1 cellular context compared by ENCODE assay signal in the genomic region with DNA sequence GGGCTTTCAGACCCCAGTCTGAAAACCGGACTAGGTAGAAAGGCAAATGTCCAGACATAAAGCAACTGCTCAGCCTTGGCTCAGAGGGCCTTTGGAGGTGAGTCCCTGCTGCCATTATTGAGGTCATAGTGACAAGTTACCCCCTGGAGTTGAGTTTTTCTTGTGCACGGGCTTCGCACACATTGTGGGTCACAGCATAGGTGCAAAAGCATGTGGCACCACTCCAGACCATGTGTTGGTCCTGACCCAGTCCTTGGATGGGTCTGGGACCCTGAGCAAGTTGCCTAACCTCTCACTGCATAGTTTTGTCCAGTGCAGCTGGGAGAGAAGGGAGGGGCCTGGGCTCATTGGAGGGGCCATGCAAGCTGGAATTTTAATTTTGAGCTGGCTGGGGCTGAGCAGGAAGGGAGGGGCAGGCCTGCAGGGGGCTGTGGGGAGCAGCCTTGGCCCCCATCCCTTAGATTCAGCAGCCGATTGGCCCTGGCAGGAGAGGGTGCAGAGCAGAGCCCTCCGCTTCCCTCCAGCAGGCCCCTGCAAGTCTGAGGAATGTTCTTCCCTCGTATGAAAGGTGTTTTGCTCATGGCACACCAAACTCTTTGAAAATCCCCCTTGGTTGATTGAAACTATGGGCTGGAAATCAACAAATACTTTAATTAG.
TF ChIP-seq lines count a peak whose summit lies in the region.

No MANE protein-coding gene starts in this region.

TF ChIP-seq in SK-N-SH, 30 proteins besides CTCF, POLR2A, EP300 and RAD21 (continued from another document):
- TF ChIP-seq, protein P1, sequence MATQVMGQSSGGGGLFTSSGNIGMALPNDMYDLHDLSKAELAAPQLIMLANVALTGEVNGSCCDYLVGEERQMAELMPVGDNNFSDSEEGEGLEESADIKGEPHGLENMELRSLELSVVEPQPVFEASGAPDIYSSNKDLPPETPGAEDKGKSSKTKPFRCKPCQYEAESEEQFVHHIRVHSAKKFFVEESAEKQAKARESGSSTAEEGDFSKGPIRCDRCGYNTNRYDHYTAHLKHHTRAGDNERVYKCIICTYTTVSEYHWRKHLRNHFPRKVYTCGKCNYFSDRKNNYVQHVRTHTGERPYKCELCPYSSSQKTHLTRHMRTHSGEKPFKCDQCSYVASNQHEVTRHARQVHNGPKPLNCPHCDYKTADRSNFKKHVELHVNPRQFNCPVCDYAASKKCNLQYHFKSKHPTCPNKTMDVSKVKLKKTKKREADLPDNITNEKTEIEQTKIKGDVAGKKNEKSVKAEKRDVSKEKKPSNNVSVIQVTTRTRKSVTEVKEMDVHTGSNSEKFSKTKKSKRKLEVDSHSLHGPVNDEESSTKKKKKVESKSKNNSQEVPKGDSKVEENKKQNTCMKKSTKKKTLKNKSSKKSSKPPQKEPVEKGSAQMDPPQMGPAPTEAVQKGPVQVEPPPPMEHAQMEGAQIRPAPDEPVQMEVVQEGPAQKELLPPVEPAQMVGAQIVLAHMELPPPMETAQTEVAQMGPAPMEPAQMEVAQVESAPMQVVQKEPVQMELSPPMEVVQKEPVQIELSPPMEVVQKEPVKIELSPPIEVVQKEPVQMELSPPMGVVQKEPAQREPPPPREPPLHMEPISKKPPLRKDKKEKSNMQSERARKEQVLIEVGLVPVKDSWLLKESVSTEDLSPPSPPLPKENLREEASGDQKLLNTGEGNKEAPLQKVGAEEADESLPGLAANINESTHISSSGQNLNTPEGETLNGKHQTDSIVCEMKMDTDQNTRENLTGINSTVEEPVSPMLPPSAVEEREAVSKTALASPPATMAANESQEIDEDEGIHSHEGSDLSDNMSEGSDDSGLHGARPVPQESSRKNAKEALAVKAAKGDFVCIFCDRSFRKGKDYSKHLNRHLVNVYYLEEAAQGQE (IDR thresholded peaks at IDR 0.05; ENCODE audit: low read depth, low read length), result no peak
- TF ChIP-seq RCOR1 (IDR thresholded peaks at IDR 0.05; ENCODE audit: low read length), result no peak
TF ChIP-seq in SK-N-SH: peak in this region for 0.
